In the genomic region with DNA sequence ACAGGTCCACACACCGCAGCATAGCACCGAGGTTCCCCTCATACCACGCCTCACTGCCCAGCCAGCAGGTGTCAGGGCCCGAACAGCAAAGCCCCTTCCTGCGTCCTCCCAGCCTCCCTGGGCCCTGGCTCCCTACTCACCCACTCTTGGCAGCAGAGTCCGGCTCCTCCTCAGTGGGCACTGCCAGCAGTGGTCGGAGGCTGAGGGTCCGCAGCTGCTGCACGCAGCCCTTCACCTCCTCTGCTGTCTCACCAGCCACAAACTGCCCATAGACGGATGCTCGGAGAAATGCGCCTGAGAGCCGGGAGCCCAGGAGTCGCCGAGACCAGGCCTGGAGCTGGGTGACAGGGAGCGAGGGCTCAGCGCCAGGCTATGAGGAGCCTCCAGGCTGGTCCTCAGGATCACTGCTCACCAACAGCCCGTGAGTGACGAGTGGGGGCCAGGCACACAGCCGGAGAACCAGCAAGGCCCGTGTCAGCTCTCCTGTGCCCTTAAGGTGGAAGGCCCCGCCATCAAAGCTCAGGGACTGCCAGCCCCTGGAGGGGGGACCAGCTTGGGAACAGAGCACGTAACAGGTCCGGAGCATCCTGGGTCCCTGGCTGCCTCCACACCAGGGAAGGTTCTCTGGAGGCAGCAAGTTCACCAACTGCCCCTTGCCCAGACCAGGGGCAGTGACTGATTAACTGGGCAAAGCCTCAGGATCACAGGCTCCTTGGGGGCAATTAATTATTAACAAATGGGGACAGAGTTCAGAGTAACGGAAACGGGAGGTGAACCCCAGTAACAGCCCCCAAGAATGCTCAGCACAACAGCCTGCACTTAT, we compare ENCODE assay signal across 1 cellular context.
A peak's percentile ranks its signal among the peaks of the same experiment; 100 is the strongest.
TF ChIP-seq lines count a peak whose summit lies in the region.

A gene with protein sequence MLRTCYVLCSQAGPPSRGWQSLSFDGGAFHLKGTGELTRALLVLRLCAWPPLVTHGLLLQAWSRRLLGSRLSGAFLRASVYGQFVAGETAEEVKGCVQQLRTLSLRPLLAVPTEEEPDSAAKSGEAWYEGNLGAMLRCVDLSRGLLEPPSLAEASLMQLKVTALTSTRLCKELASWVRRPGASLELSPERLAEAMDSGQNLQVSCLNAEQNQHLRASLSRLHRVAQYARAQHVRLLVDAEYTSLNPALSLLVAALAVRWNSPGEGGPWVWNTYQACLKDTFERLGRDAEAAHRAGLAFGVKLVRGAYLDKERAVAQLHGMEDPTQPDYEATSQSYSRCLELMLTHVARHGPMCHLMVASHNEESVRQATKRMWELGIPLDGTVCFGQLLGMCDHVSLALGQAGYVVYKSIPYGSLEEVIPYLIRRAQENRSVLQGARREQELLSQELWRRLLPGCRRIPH (minus strand): TSS at position 626 of the 823 bp plus-strand sequence. CDS start 40 bp downstream, at position 586.

TF ChIP-seq in HepG2, 621 proteins besides CTCF, POLR2A, EP300 and RAD21 (continued from another document and continues in another):
- TF ChIP-seq, protein P1, sequence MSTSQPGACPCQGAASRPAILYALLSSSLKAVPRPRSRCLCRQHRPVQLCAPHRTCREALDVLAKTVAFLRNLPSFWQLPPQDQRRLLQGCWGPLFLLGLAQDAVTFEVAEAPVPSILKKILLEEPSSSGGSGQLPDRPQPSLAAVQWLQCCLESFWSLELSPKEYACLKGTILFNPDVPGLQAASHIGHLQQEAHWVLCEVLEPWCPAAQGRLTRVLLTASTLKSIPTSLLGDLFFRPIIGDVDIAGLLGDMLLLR (CRISPR knock-in tag; IDR thresholded peaks at IDR 0.05): no peak
- TF ChIP-seq SATB2 (CRISPR knock-in tag; IDR thresholded peaks at IDR 0.05): 0 out of 2 replicates have a peak, but pooled peaks have one; percentile 26
- TF ChIP-seq REL (CRISPR knock-in tag; conservative IDR thresholded peaks at IDR 0.05): peak; percentile 14; the same call in 1 of the 2 replicates
- TF ChIP-seq ZNF703 (CRISPR knock-in tag; IDR thresholded peaks at IDR 0.05; ENCODE audit: borderline replicate concordance): no peak
- TF ChIP-seq HDAC1 (CRISPR knock-in tag; IDR thresholded peaks at IDR 0.05): peak; percentile 64
- TF ChIP-seq ZNF292 (CRISPR knock-in tag; IDR thresholded peaks at IDR 0.05; ENCODE audit: borderline replicate concordance, low read depth): peak; percentile 55
- no peak for TF ChIP-seq CENPT (CRISPR knock-in tag; IDR thresholded peaks at IDR 0.05; ENCODE audit: low read depth)
- no peak for TF ChIP-seq ZBTB7A (CRISPR knock-in tag; IDR thresholded peaks at IDR 0.05)
- TF ChIP-seq, protein P2, sequence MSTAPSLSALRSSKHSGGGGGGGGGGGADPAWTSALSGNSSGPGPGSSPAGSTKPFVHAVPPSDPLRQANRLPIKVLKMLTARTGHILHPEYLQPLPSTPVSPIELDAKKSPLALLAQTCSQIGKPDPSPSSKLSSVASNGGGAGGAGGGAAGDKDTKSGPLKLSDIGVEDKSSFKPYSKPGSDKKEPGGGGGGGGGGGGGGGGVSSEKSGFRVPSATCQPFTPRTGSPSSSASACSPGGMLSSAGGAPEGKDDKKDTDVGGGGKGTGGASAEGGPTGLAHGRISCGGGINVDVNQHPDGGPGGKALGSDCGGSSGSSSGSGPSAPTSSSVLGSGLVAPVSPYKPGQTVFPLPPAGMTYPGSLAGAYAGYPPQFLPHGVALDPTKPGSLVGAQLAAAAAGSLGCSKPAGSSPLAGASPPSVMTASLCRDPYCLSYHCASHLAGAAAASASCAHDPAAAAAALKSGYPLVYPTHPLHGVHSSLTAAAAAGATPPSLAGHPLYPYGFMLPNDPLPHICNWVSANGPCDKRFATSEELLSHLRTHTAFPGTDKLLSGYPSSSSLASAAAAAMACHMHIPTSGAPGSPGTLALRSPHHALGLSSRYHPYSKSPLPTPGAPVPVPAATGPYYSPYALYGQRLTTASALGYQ (CRISPR knock-in tag; IDR thresholded peaks at IDR 0.05): 0 out of 2 replicates have a peak, but pooled peaks have one; percentile 33
- TF ChIP-seq, protein P3, sequence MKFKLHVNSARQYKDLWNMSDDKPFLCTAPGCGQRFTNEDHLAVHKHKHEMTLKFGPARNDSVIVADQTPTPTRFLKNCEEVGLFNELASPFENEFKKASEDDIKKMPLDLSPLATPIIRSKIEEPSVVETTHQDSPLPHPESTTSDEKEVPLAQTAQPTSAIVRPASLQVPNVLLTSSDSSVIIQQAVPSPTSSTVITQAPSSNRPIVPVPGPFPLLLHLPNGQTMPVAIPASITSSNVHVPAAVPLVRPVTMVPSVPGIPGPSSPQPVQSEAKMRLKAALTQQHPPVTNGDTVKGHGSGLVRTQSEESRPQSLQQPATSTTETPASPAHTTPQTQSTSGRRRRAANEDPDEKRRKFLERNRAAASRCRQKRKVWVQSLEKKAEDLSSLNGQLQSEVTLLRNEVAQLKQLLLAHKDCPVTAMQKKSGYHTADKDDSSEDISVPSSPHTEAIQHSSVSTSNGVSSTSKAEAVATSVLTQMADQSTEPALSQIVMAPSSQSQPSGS (CRISPR knock-in tag; IDR thresholded peaks at IDR 0.05): peak; percentile 34; the same call in 1 of the 2 replicates
- TF ChIP-seq SSRP1 (CRISPR knock-in tag; IDR thresholded peaks at IDR 0.05): no peak
- no peak; the same call in 1 of the 2 replicates for TF ChIP-seq ZNF737 (CRISPR knock-in tag; IDR thresholded peaks at IDR 0.05; ENCODE audit: borderline replicate concordance)
- TF ChIP-seq ZFP37 (CRISPR knock-in tag; IDR thresholded peaks at IDR 0.05; ENCODE audit: borderline replicate concordance): no peak
- no peak for TF ChIP-seq YY1 (IDR thresholded peaks at IDR 0.05; ENCODE audit: insufficient read depth, insufficient replicate concordance, low read depth, low read length)
- TF ChIP-seq, protein P4, sequence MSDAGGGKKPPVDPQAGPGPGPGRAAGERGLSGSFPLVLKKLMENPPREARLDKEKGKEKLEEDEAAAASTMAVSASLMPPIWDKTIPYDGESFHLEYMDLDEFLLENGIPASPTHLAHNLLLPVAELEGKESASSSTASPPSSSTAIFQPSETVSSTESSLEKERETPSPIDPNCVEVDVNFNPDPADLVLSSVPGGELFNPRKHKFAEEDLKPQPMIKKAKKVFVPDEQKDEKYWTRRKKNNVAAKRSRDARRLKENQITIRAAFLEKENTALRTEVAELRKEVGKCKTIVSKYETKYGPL (CRISPR knock-in tag; IDR thresholded peaks at IDR 0.05): 0 out of 2 replicates have a peak, but pooled peaks have one; percentile 63
- TF ChIP-seq KLF16 (CRISPR knock-in tag; IDR thresholded peaks at IDR 0.05): peak in 1 of 2 experiments; percentile 15; a peak in 1 of 4 replicates
- no peak for TF ChIP-seq ZNF496 (CRISPR knock-in tag; IDR thresholded peaks at IDR 0.05; ENCODE audit: insufficient replicate concordance)
- TF ChIP-seq ZC3H4 (CRISPR knock-in tag; IDR thresholded peaks at IDR 0.05; ENCODE audit: borderline replicate concordance): no peak
- TF ChIP-seq, protein P5, sequence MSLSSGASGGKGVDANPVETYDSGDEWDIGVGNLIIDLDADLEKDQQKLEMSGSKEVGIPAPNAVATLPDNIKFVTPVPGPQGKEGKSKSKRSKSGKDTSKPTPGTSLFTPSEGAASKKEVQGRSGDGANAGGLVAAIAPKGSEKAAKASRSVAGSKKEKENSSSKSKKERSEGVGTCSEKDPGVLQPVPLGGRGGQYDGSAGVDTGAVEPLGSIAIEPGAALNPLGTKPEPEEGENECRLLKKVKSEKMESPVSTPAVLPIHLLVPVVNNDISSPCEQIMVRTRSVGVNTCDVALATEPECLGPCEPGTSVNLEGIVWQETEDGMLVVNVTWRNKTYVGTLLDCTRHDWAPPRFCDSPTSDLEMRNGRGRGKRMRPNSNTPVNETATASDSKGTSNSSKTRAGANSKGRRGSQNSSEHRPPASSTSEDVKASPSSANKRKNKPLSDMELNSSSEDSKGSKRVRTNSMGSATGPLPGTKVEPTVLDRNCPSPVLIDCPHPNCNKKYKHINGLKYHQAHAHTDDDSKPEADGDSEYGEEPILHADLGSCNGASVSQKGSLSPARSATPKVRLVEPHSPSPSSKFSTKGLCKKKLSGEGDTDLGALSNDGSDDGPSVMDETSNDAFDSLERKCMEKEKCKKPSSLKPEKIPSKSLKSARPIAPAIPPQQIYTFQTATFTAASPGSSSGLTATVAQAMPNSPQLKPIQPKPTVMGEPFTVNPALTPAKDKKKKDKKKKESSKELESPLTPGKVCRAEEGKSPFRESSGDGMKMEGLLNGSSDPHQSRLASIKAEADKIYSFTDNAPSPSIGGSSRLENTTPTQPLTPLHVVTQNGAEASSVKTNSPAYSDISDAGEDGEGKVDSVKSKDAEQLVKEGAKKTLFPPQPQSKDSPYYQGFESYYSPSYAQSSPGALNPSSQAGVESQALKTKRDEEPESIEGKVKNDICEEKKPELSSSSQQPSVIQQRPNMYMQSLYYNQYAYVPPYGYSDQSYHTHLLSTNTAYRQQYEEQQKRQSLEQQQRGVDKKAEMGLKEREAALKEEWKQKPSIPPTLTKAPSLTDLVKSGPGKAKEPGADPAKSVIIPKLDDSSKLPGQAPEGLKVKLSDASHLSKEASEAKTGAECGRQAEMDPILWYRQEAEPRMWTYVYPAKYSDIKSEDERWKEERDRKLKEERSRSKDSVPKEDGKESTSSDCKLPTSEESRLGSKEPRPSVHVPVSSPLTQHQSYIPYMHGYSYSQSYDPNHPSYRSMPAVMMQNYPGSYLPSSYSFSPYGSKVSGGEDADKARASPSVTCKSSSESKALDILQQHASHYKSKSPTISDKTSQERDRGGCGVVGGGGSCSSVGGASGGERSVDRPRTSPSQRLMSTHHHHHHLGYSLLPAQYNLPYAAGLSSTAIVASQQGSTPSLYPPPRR (CRISPR knock-in tag; IDR thresholded peaks at IDR 0.05; ENCODE audit: borderline replicate concordance): 0 out of 2 replicates have a peak, but pooled peaks have one; percentile 8
- no peak for TF ChIP-seq ZNF530 (CRISPR knock-in tag; IDR thresholded peaks at IDR 0.05; ENCODE audit: low read depth)
- TF ChIP-seq ZNF605 (CRISPR knock-in tag; IDR thresholded peaks at IDR 0.05): peak; percentile 92; the same call in 1 of the 2 replicates
- no peak for TF ChIP-seq HOXA9 (CRISPR knock-in tag; IDR thresholded peaks at IDR 0.05; ENCODE audit: borderline replicate concordance)
- TF ChIP-seq NR2F1 (CRISPR knock-in tag; IDR thresholded peaks at IDR 0.05): no peak
- TF ChIP-seq, protein P6, sequence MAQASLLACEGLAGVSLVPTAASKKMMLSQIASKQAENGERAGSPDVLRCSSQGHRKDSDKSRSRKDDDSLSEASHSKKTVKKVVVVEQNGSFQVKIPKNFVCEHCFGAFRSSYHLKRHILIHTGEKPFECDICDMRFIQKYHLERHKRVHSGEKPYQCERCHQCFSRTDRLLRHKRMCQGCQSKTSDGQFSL (CRISPR knock-in tag; IDR thresholded peaks at IDR 0.05): no peak
- TF ChIP-seq, protein P7, sequence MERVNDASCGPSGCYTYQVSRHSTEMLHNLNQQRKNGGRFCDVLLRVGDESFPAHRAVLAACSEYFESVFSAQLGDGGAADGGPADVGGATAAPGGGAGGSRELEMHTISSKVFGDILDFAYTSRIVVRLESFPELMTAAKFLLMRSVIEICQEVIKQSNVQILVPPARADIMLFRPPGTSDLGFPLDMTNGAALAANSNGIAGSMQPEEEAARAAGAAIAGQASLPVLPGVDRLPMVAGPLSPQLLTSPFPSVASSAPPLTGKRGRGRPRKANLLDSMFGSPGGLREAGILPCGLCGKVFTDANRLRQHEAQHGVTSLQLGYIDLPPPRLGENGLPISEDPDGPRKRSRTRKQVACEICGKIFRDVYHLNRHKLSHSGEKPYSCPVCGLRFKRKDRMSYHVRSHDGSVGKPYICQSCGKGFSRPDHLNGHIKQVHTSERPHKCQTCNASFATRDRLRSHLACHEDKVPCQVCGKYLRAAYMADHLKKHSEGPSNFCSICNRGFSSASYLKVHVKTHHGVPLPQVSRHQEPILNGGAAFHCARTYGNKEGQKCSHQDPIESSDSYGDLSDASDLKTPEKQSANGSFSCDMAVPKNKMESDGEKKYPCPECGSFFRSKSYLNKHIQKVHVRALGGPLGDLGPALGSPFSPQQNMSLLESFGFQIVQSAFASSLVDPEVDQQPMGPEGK (CRISPR knock-in tag; IDR thresholded peaks at IDR 0.05): peak; percentile 91
- TF ChIP-seq, protein P8, sequence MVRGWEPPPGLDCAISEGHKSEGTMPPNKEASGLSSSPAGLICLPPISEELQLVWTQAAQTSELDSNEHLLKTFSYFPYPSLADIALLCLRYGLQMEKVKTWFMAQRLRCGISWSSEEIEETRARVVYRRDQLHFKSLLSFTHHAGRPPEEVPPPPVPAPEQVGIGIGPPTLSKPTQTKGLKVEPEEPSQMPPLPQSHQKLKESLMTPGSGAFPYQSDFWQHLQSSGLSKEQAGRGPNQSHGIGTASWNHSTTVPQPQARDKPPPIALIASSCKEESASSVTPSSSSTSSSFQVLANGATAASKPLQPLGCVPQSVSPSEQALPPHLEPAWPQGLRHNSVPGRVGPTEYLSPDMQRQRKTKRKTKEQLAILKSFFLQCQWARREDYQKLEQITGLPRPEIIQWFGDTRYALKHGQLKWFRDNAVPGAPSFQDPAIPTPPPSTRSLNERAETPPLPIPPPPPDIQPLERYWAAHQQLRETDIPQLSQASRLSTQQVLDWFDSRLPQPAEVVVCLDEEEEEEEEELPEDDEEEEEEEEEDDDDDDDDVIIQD (CRISPR knock-in tag; IDR thresholded peaks at IDR 0.05; ENCODE audit: low read depth): no peak
- TF ChIP-seq, protein P9, sequence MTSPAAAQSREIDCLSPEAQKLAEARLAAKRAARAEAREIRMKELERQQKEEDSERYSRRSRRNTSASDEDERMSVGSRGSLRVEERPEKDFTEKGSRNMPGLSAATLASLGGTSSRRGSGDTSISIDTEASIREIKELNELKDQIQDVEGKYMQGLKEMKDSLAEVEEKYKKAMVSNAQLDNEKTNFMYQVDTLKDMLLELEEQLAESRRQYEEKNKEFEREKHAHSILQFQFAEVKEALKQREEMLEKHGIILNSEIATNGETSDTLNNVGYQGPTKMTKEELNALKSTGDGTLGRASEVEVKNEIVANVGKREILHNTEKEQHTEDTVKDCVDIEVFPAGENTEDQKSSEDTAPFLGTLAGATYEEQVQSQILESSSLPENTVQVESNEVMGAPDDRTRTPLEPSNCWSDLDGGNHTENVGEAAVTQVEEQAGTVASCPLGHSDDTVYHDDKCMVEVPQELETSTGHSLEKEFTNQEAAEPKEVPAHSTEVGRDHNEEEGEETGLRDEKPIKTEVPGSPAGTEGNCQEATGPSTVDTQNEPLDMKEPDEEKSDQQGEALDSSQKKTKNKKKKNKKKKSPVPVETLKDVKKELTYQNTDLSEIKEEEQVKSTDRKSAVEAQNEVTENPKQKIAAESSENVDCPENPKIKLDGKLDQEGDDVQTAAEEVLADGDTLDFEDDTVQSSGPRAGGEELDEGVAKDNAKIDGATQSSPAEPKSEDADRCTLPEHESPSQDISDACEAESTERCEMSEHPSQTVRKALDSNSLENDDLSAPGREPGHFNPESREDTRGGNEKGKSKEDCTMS (CRISPR knock-in tag; conservative IDR thresholded peaks at IDR 0.05): no peak
- TF ChIP-seq, protein P10, sequence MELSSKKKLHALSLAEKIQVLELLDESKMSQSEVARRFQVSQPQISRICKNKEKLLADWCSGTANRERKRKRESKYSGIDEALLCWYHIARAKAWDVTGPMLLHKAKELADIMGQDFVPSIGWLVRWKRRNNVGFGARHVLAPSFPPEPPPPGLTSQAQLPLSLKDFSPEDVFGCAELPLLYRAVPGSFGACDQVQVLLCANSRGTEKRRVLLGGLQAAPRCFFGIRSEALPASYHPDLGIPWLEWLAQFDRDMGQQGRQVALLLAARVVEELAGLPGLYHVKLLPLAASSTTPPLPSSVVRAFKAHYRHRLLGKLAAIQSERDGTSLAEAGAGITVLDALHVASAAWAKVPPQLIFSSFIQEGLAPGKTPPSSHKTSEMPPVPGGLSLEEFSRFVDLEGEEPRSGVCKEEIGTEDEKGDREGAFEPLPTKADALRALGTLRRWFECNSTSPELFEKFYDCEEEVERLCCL (CRISPR knock-in tag; IDR thresholded peaks at IDR 0.05; ENCODE audit: borderline replicate concordance): no peak
- TF ChIP-seq JUN (CRISPR knock-in tag; IDR thresholded peaks at IDR 0.05): no peak
- TF ChIP-seq NFE2L1 (CRISPR knock-in tag; IDR thresholded peaks at IDR 0.05; ENCODE audit: borderline replicate concordance): no peak
- TF ChIP-seq RARG (CRISPR knock-in tag; IDR thresholded peaks at IDR 0.05; ENCODE audit: low read depth): no peak
- TF ChIP-seq KLF9 (CRISPR knock-in tag; IDR thresholded peaks at IDR 0.05; ENCODE audit: low read depth): no peak
